ENCODE assay signal across 24 cellular contexts in the genomic region with DNA sequence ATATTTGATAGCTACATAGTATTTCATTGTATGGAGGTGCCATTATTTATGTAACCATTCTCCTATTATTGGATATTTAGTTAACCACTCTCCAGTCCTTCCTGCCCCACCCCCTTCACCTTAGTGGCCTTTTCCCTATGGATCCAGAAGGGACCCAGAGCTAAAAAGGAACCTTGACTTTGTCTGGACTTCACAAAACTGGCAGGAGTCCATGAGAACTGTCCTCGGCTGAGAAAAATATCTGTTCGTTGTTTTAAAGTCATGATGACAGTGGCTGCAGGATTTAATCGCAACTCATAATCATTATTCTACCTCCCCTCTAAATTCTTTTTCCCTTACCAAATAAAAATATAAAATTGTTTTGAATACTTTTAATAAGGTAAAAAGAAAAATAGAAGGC.
DNase-seq lines count a peak whose midpoint lies in the region; ATAC-seq and TF ChIP-seq lines count a peak whose summit lies in the region.
"Had no signal": no experiment of that assay in that cellular context is flagged by ENCODE, and none has a peak within 500 bp of the region (broad histone marks: within the 10 kb centered on the region; RNA-seq: fewer than 3 reads in every experiment).

No MANE protein-coding gene starts in this region.

- ATAC-seq in psoas muscle, result no peak
- ATAC-seq: CD8-positive, alpha-beta T cell; GM12878 had no signal

- H3K27ac ChIP-seq in adrenal gland (no peak overlapping the region), psoas muscle (peak overlapping the region; percentile 63), uterus (peak overlapping the region; percentile 1 to 49), endodermal cell (ENCODE audit: low read depth, low read length) (no peak overlapping the region)
- no peak overlapping the region for H3K27ac ChIP-seq in CD4-positive, alpha-beta memory T cell (ENCODE audit: low read depth, low read length)
- H3K27ac ChIP-seq: BLaER1 had no signal

- H3K36me3 Mint-ChIP-seq in mesothelial cell of epicardium, result no peaks in the 10 kb centered on the region
- H3K36me3 Mint-ChIP-seq in CD4-positive, alpha-beta memory T cell, result no peaks in the 10 kb centered on the region
- H3K36me3 Mint-ChIP-seq in endodermal cell (ENCODE audit: low read depth), result no peaks in the 10 kb centered on the region
- H3K36me3 Mint-ChIP-seq in Caco-2 (ENCODE audit: insufficient read depth, unreplicated experiment), result peaks cover 6% of the 10 kb centered on the region
- H3K36me3 Mint-ChIP-seq: CD14-positive monocyte; CD4-positive, CD25-positive, alpha-beta regulatory T cell; CD8-positive, alpha-beta T cell had no signal

- no peak for TF ChIP-seq CTCF in adrenal gland (IDR thresholded peaks at IDR 0.05)
- TF ChIP-seq CTCF in mesothelial cell of epicardium (IDR thresholded peaks at IDR 0.05; ENCODE audit: unreplicated experiment), result no peak
- TF ChIP-seq CTCF in psoas muscle (IDR thresholded peaks at IDR 0.05), result no peak
- no peak for TF ChIP-seq CTCF in uterus (IDR thresholded peaks at IDR 0.05)
- no peak for TF ChIP-seq CTCF in endodermal cell (conservative IDR thresholded peaks at IDR 0.05)
- no peak for TF ChIP-seq CTCF in Caco-2 (IDR thresholded peaks at IDR 0.05; ENCODE audit: insufficient read depth in 1 of 2, low read depth in 1 of 2, low read length in 1 of 2, severe bottlenecking in 1 of 2, unreplicated experiment in 1 of 2)

- H3K36me3 ChIP-seq in adrenal gland (replicated peaks in 1 of 2) (no peaks in the 10 kb centered on the region), psoas muscle (ENCODE audit: insufficient read depth in 1 of 2, low read depth in 1 of 2) (no peaks in the 10 kb centered on the region), uterus (no peaks in the 10 kb centered on the region), endodermal cell (ENCODE audit: control insufficient read depth, insufficient read depth, low read length) (no peaks in the 10 kb centered on the region), Caco-2 (ENCODE audit: control insufficient read depth, insufficient read depth, low read length) (no peaks in the 10 kb centered on the region)
- H3K36me3 ChIP-seq in CD4-positive, alpha-beta memory T cell (ENCODE audit: insufficient read depth, low read length), result no peaks in the 10 kb centered on the region
- H3K36me3 ChIP-seq: BE2C, BLaER1 had no signal

- H3K27me3 ChIP-seq in adrenal gland, result no peaks in the 10 kb centered on the region
- no peaks in the 10 kb centered on the region for H3K27me3 ChIP-seq in psoas muscle (ENCODE audit: insufficient read depth in 3 of 3, low read length in 2 of 3)
- H3K27me3 ChIP-seq in uterus, result no peaks in the 10 kb centered on the region
- no peaks in the 10 kb centered on the region for H3K27me3 ChIP-seq in CD4-positive, alpha-beta memory T cell (ENCODE audit: insufficient read depth, low read length)
- no peaks in the 10 kb centered on the region for H3K27me3 ChIP-seq in endodermal cell (ENCODE audit: control insufficient read depth, insufficient read depth, low read length, poor library complexity, severe bottlenecking)
- H3K27me3 ChIP-seq in Caco-2 (replicated peaks; ENCODE audit: control insufficient read depth, insufficient read depth, low read length), result no peaks in the 10 kb centered on the region
- H3K27me3 ChIP-seq: BE2C, BLaER1 had no signal

- intact Hi-C loops in adrenal gland (cut with DNase I) (no loop called here), psoas muscle (cut with DNase I) (loop anchor here in 1 of 2 donors (2.0 kb wide), 1 partner anchor 15 kb away; no protein-coding TSS in a partner anchor), uterus (cut with DNase I; ENCODE audit: low total_unique reads) (no loop called here), posterior cingulate gyrus (cut with DNase I) (no loop called here), Caco-2 (cut with micrococcal nuclease; ENCODE audit: unreplicated experiment) (no loop called here)
- intact Hi-C loops in CD4-positive, alpha-beta memory T cell (cut with micrococcal nuclease), result no loop called here

- DNase-seq in adrenal gland, result peak in 4 of 7 donors; percentile 15 to 62 (median 39)
- DNase-seq in mesothelial cell of epicardium (ENCODE audit: low spot score in 2 of 2, unreplicated experiment in 2 of 2), result no peak
- DNase-seq in psoas muscle, result no peak
- no peak for DNase-seq in uterus
- DNase-seq in CD4-positive, alpha-beta memory T cell, result no peak
- no peak for DNase-seq in endodermal cell
- DNase-seq in posterior cingulate gyrus, result no peak
- DNase-seq in Caco-2, result no peak
- DNase-seq: 8988T; ACHN; BE2C; C1 segment of cervical spinal cord; CD4-positive, CD25-positive, alpha-beta regulatory T cell; CD8-positive, alpha-beta T cell; DMS 273 treated with DMSO at 0.1 percent for 48 hours; DMS153; DMS53; DMS79; DND-41; EL; GDM1 had no signal

- H3K9ac ChIP-seq in endodermal cell (ENCODE audit: extremely low read depth, low read length, poor library complexity, severe bottlenecking), result no peak overlapping the region
- H3K9ac ChIP-seq: BLaER1 had no signal

- H3K4me3 ChIP-seq in adrenal gland, result no peak overlapping the region
- no peak overlapping the region for H3K4me3 ChIP-seq in psoas muscle
- H3K4me3 ChIP-seq in uterus, result no peak overlapping the region
- H3K4me3 ChIP-seq in CD4-positive, alpha-beta memory T cell (ENCODE audit: low read length in 2 of 2), result no peak overlapping the region
- H3K4me3 ChIP-seq in endodermal cell (ENCODE audit: low read length), result no peak overlapping the region
- no peak overlapping the region for H3K4me3 ChIP-seq in Caco-2 (ENCODE audit: low read depth, low read length)
- H3K4me3 ChIP-seq: BLaER1, GM12878 had no signal

- no TSS peak for BruUV-seq in Caco-2 (replicated peaks; lab: Mats Ljungman, UMichigan)

- no peak for TF ChIP-seq POLR2A in adrenal gland (IDR thresholded peaks at IDR 0.05)
- no peak for TF ChIP-seq POLR2A in uterus (IDR thresholded peaks at IDR 0.05)

- CTCF ChIA-PET in CD4-positive, alpha-beta memory T cell (lab: Charles Lee; ENCODE audit: partially characterized antibody), result no interaction called here
- CTCF ChIA-PET in Caco-2 (lab: Charles Lee), result no interaction called here

- H3K27ac Mint-ChIP-seq in mesothelial cell of epicardium (peak overlapping the region; percentile 86), endodermal cell (no peak overlapping the region), Caco-2 (ENCODE audit: unreplicated experiment) (no peak overlapping the region)
- no peak overlapping the region for H3K27ac Mint-ChIP-seq in CD4-positive, alpha-beta memory T cell
- H3K27ac Mint-ChIP-seq: CD14-positive monocyte; CD4-positive, CD25-positive, alpha-beta regulatory T cell; CD8-positive, alpha-beta T cell had no signal

- POLR2A ChIA-PET in CD4-positive, alpha-beta memory T cell (lab: Charles Lee; ENCODE audit: partially characterized antibody), result no interaction called here
- POLR2A ChIA-PET in Caco-2 (lab: Charles Lee), result no interaction called here

- peaks cover 10 to 28% of the 10 kb centered on the region in 2 donors for H3K4me1 ChIP-seq in adrenal gland (replicated peaks in 1 of 2)
- peaks cover 69% of the 10 kb centered on the region for H3K4me1 ChIP-seq in psoas muscle
- peaks cover 0 to 13% of the 10 kb centered on the region in 2 donors for H3K4me1 ChIP-seq in uterus
- H3K4me1 ChIP-seq in CD4-positive, alpha-beta memory T cell (ENCODE audit: insufficient read depth, low read length), result no peaks in the 10 kb centered on the region
- H3K4me1 ChIP-seq in endodermal cell (ENCODE audit: control insufficient read depth, insufficient read depth, low read length), result peaks cover 13% of the 10 kb centered on the region
- H3K4me1 ChIP-seq in Caco-2, result peaks cover 39% of the 10 kb centered on the region
- H3K4me1 ChIP-seq: BE2C, BLaER1 had no signal

- H3K4me1 Mint-ChIP-seq in mesothelial cell of epicardium, result peaks cover 53% of the 10 kb centered on the region
- no peaks in the 10 kb centered on the region for H3K4me1 Mint-ChIP-seq in CD4-positive, alpha-beta memory T cell
- peaks cover 28% of the 10 kb centered on the region for H3K4me1 Mint-ChIP-seq in endodermal cell
- peaks cover 39% of the 10 kb centered on the region for H3K4me1 Mint-ChIP-seq in Caco-2 (ENCODE audit: low read depth, unreplicated experiment)
- H3K4me1 Mint-ChIP-seq: CD14-positive monocyte had no signal

- H3K27me3 Mint-ChIP-seq in mesothelial cell of epicardium (ENCODE audit: low read depth), result no peaks in the 10 kb centered on the region
- no peaks in the 10 kb centered on the region for H3K27me3 Mint-ChIP-seq in CD4-positive, alpha-beta memory T cell
- H3K27me3 Mint-ChIP-seq in endodermal cell (ENCODE audit: insufficient read depth), result no peaks in the 10 kb centered on the region
- H3K27me3 Mint-ChIP-seq in Caco-2 (ENCODE audit: insufficient read depth, unreplicated experiment), result no peaks in the 10 kb centered on the region
- H3K27me3 Mint-ChIP-seq: CD4-positive, CD25-positive, alpha-beta regulatory T cell had no signal

- H3K9me3 ChIP-seq in adrenal gland (replicated peaks in 1 of 3), result no peaks in the 10 kb centered on the region
- no peaks in the 10 kb centered on the region for H3K9me3 ChIP-seq in psoas muscle
- H3K9me3 ChIP-seq in uterus, result no peaks in the 10 kb centered on the region
- H3K9me3 ChIP-seq in CD4-positive, alpha-beta memory T cell (ENCODE audit: control insufficient read depth in 1 of 2, low read length in 2 of 2), result no peaks in the 10 kb centered on the region
- H3K9me3 ChIP-seq in endodermal cell (ENCODE audit: control insufficient read depth, low read length), result no peaks in the 10 kb centered on the region
- H3K9me3 ChIP-seq in Caco-2, result no peaks in the 10 kb centered on the region
- H3K9me3 ChIP-seq: BE2C, BLaER1 had no signal

- 33 to 40% (median 36%) methylated on average over 3 of the region's 3 CpGs for WGBS in adrenal gland, 4 donors
- WGBS in psoas muscle, 3 donors, result 27 to 39% (median 37%) methylated on average over 3 of the region's 3 CpGs
- WGBS in endodermal cell (ENCODE audit: insufficient coverage in 1 of 2, insufficient read length in 1 of 2), 2 experiments, result 96% methylated on average over 2 of the region's 3 CpGs; no CpG with 5 or more reads in 1 of the 2 experiments

- no peak overlapping the region for H3K4me3 Mint-ChIP-seq in mesothelial cell of epicardium
- no peak overlapping the region for H3K4me3 Mint-ChIP-seq in CD4-positive, alpha-beta memory T cell
- no peak overlapping the region for H3K4me3 Mint-ChIP-seq in endodermal cell
- H3K4me3 Mint-ChIP-seq in Caco-2 (ENCODE audit: unreplicated experiment), result no peak overlapping the region
- H3K4me3 Mint-ChIP-seq: CD14-positive monocyte; CD4-positive, CD25-positive, alpha-beta regulatory T cell; CD8-positive, alpha-beta T cell had no signal

- H3K9me3 Mint-ChIP-seq in mesothelial cell of epicardium (no peaks in the 10 kb centered on the region), endodermal cell (no peaks in the 10 kb centered on the region), Caco-2 (ENCODE audit: unreplicated experiment) (no peaks in the 10 kb centered on the region)
- no peaks in the 10 kb centered on the region for H3K9me3 Mint-ChIP-seq in CD4-positive, alpha-beta memory T cell
- H3K9me3 Mint-ChIP-seq: CD14-positive monocyte; CD4-positive, CD25-positive, alpha-beta regulatory T cell; CD8-positive, alpha-beta T cell had no signal

Comparison
In these comparisons a context has a peak if more than half of its experiments do, and no peak if none do; other contexts are left out.
1. DNase-seq: peak in adrenal gland (4 of 7); none in mesothelial cell of epicardium (0 of 2), psoas muscle (0 of 2), uterus (0 of 2), CD4-positive, alpha-beta memory T cell (0 of 5), endodermal cell (single experiment), posterior cingulate gyrus (0 of 10) and Caco-2 (0 of 2).
2. H3K27ac ChIP-seq: peak in psoas muscle (single experiment) and uterus (2 of 2); none in adrenal gland (0 of 5), CD4-positive, alpha-beta memory T cell (single experiment) and endodermal cell (single experiment).